17 cellular contexts compared by ENCODE assay signal in the genomic region with DNA sequence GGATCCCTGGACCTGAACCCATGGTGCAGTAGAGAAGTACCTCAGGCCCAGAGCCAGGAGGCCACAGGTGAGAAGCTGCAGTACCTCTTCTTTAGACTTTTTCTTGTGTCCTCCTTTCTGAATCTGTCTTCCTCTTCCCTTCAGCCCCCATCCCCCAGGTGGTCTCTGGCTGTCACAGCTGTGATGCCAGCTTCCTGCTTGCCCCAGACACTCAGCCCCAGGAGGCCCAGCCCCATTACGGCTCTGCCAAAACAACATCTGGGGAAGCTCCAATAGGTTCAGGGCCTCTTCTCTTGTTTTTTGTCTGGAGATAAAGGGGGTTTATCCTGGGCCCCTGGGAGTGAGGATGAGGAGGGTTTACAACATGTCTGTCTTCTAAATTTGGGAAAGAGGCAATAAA. TPM values are rescaled to one million over a fixed set of nuclear protein-coding genes. Genes with fewer than 3 reads are reported as not detected.
DNase-seq lines count a peak whose midpoint lies in the region; TF ChIP-seq lines count a peak whose summit lies in the region.
"Had no signal": no experiment of that assay in that cellular context is flagged by ENCODE, and none has a peak within 500 bp of the region (broad histone marks: within the 10 kb centered on the region; RNA-seq: fewer than 3 reads in every experiment).

No MANE protein-coding gene starts in this region.

- intact Hi-C loops in CD14-positive monocyte (cut with micrococcal nuclease): no loop called here

- no peak overlapping the region for H2BK120ac ChIP-seq in mesenchymal stem cell (ENCODE audit: low read depth, low read length)

- WGBS in mesenchymal stem cell: 88% methylated on average over 1 of the region's 1 CpG

- H3K4me1 Mint-ChIP-seq in CD8-positive, alpha-beta memory T cell: peaks cover 18 to 33% (median 31%) of the 10 kb centered on the region in 3 donors
- peaks cover 64% of the 10 kb centered on the region for H3K4me1 Mint-ChIP-seq in activated naive CD8-positive, alpha-beta T cell (ENCODE audit: low read depth)
- peaks cover 40% of the 10 kb centered on the region for H3K4me1 Mint-ChIP-seq in CD14-positive monocyte

- no peaks in the 10 kb centered on the region for H3K9me3 ChIP-seq in CD8-positive, alpha-beta memory T cell (ENCODE audit: low read length)
- H3K9me3 ChIP-seq in KOPT-K1 (ENCODE audit: insufficient read depth, low read length, poor library complexity, severe bottlenecking): no peaks in the 10 kb centered on the region
- H3K9me3 ChIP-seq in neutrophil: no peaks in the 10 kb centered on the region
- H3K9me3 ChIP-seq in mesenchymal stem cell (ENCODE audit: control insufficient read depth, low read length): no peaks in the 10 kb centered on the region

- no peak overlapping the region for H2AK5ac ChIP-seq in mesenchymal stem cell (ENCODE audit: low read length, severe bottlenecking)

- POLR2A ChIA-PET in CD8-positive, alpha-beta memory T cell (lab: Charles Lee): interaction anchor here (0.8 kb wide), 1 partner anchor 23 kb away, joined by 3 read pairs; no protein-coding TSS in a partner anchor

- peaks cover 22% of the 10 kb centered on the region for H3K4me1 ChIP-seq in CD8-positive, alpha-beta memory T cell (ENCODE audit: insufficient read depth, low read length)
- H3K4me1 ChIP-seq in neutrophil (ENCODE audit: control insufficient read depth in 1 of 2, insufficient read depth in 1 of 2, low read depth in 1 of 2, low read length in 1 of 2) (peaks cover 35 to 36% of the 10 kb centered on the region in 2 experiments), mesenchymal stem cell (ENCODE audit: control insufficient read depth, insufficient read depth, low read depth, low read length) (peaks cover 4% of the 10 kb centered on the region)

- H3K23ac ChIP-seq in mesenchymal stem cell (ENCODE audit: low read length in 2 of 2): no peak overlapping the region

- no peak overlapping the region for H3K4me3 Mint-ChIP-seq in CD8-positive, alpha-beta memory T cell
- H3K4me3 Mint-ChIP-seq in activated naive CD8-positive, alpha-beta T cell: no peak overlapping the region
- no peak overlapping the region for H3K4me3 Mint-ChIP-seq in CD14-positive monocyte
- H3K4me3 Mint-ChIP-seq: T-helper 1 cell treated with Interleukin-12 subunit alpha and Interleukin-12 subunit beta and Interleukin-4 antibody, amounts not matched to agents 30 μg/mL and 1 μg/mL, for 36 hours had no signal

- H3K36me3 Mint-ChIP-seq in CD8-positive, alpha-beta memory T cell: no peaks in the 10 kb centered on the region
- H3K36me3 Mint-ChIP-seq in activated naive CD8-positive, alpha-beta T cell: no peaks in the 10 kb centered on the region
- peaks cover 4 to 5% of the 10 kb centered on the region in 2 donors for H3K36me3 Mint-ChIP-seq in CD14-positive monocyte

- H2BK12ac ChIP-seq in mesenchymal stem cell (ENCODE audit: low read length in 2 of 2): no peak overlapping the region

- H3K27ac Mint-ChIP-seq in CD8-positive, alpha-beta memory T cell: peak overlapping the region in 7 of 8 donors; percentile 40 to 100 (median 76)
- peak overlapping the region; percentile 83 for H3K27ac Mint-ChIP-seq in activated naive CD8-positive, alpha-beta T cell
- H3K27ac Mint-ChIP-seq in CD14-positive monocyte: peak overlapping the region in 2 of 7 donors; percentile 20 to 60
- H3K27ac Mint-ChIP-seq: T-helper 1 cell treated with Interleukin-12 subunit alpha and Interleukin-12 subunit beta and Interleukin-4 antibody, amounts not matched to agents 30 μg/mL and 1 μg/mL, for 36 hours had no signal

- CTCF ChIA-PET in CD8-positive, alpha-beta memory T cell (lab: Charles Lee): interaction anchor here (2.5 to 30.7 kb wide), 4 partner anchors 10 to 44 kb away, joined by 6 to 775 read pairs (median 126); a partner anchor contains a TSS

- H3K18ac ChIP-seq in mesenchymal stem cell (ENCODE audit: low read depth in 1 of 2, low read length in 2 of 2): no peak overlapping the region

- H3K14ac ChIP-seq in mesenchymal stem cell (ENCODE audit: low read length in 2 of 2): no peak overlapping the region

- no peak overlapping the region for H3K4me2 ChIP-seq in mesenchymal stem cell (ENCODE audit: low read length, poor library complexity, severe bottlenecking)

- no peaks in the 10 kb centered on the region for H3K9me3 Mint-ChIP-seq in CD8-positive, alpha-beta memory T cell
- H3K9me3 Mint-ChIP-seq in activated naive CD8-positive, alpha-beta T cell (ENCODE audit: low read depth): no peaks in the 10 kb centered on the region
- peaks cover 0 to 4% (median 0%) of the 10 kb centered on the region in 7 donors for H3K9me3 Mint-ChIP-seq in CD14-positive monocyte
- H3K9me3 Mint-ChIP-seq: T-helper 1 cell treated with Interleukin-12 subunit alpha and Interleukin-12 subunit beta and Interleukin-4 antibody, amounts not matched to agents 30 μg/mL and 1 μg/mL, for 36 hours had no signal

- H4K8ac ChIP-seq in mesenchymal stem cell (ENCODE audit: low read length): no peak overlapping the region

- no peak overlapping the region for H4K91ac ChIP-seq in mesenchymal stem cell (ENCODE audit: low read length)

- no peaks in the 10 kb centered on the region for H3K27me3 ChIP-seq in CD8-positive, alpha-beta memory T cell (ENCODE audit: insufficient read depth, low read length, poor library complexity, severe bottlenecking)
- H3K27me3 ChIP-seq in neutrophil (no peaks in the 10 kb centered on the region), mesenchymal stem cell (ENCODE audit: control insufficient read depth in 1 of 2, insufficient read depth in 1 of 2, low read length in 2 of 2) (peaks cover 20 to 33% of the 10 kb centered on the region in 2 experiments)
- H3K27me3 ChIP-seq: cardiac muscle cell had no signal

- H3K4me3 ChIP-seq in CD8-positive, alpha-beta memory T cell (ENCODE audit: low read length): no peak overlapping the region
- H3K4me3 ChIP-seq in neutrophil (ENCODE audit: low read depth in 1 of 2, low read length in 1 of 2) (no peak overlapping the region), mesenchymal stem cell (ENCODE audit: insufficient read depth in 1 of 2, low read depth in 1 of 2, low read length in 2 of 2) (no peak overlapping the region)
- H3K4me3 ChIP-seq: cardiac muscle cell had no signal

- H3K79me1 ChIP-seq in mesenchymal stem cell (replicated peaks; ENCODE audit: low read length, poor library complexity, severe bottlenecking): no peaks in the 10 kb centered on the region

- H3K4ac ChIP-seq in mesenchymal stem cell (ENCODE audit: low read depth in 1 of 2, low read length in 2 of 2): no peak overlapping the region

- H2AFZ ChIP-seq in mesenchymal stem cell (ENCODE audit: low read depth, low read length): no peak overlapping the region

- H3K36me3 ChIP-seq in CD8-positive, alpha-beta memory T cell (ENCODE audit: insufficient read depth, low read length): no peaks in the 10 kb centered on the region
- H3K36me3 ChIP-seq in KOPT-K1 (ENCODE audit: insufficient read depth, low read length) (no peaks in the 10 kb centered on the region), neutrophil (no peaks in the 10 kb centered on the region), mesenchymal stem cell (ENCODE audit: control insufficient read depth in 1 of 2, insufficient read depth in 2 of 2, low read depth in 1 of 2, low read length in 2 of 2) (no peaks in the 10 kb centered on the region)
- H3K36me3 ChIP-seq: cardiac muscle cell had no signal

- H2BK5ac ChIP-seq in mesenchymal stem cell (ENCODE audit: low read depth, low read length, poor library complexity, severe bottlenecking): no peak overlapping the region

- H3K27me3 Mint-ChIP-seq in CD8-positive, alpha-beta memory T cell: peaks cover 0 to 4% of the 10 kb centered on the region in 2 donors
- H3K27me3 Mint-ChIP-seq in activated naive CD8-positive, alpha-beta T cell: no peaks in the 10 kb centered on the region
- H3K27me3 Mint-ChIP-seq in CD14-positive monocyte (ENCODE audit: low read depth in 3 of 3): peaks cover 0 to 7% (median 0%) of the 10 kb centered on the region in 3 donors

- peak in 1 of 5 donors; percentile 64 for DNase-seq in CD8-positive, alpha-beta memory T cell
- DNase-seq in activated T-cell treated with anti-CD3 and anti-CD28 coated beads for 4 hours (no peak), CD14-positive monocyte (ENCODE audit: low spot score) (no peak), mesenchymal stem cell (no peak)
- DNase-seq: activated CD4-positive, CD25-positive, alpha-beta regulatory T cell treated with anti-CD3 and anti-CD28 coated beads, Interleukin-2, amount 50 U/mL, for 72 hours; effector memory CD4-positive, alpha-beta T cell; GDM1; HCEC 1CT; hypothalamus; MV-4-11; RPMI8226 had no signal

- H3K27ac ChIP-seq in CD8-positive, alpha-beta memory T cell (ENCODE audit: low read depth, low read length): no peak overlapping the region
- peak overlapping the region; percentile 57 for H3K27ac ChIP-seq in KOPT-K1 (ENCODE audit: low read depth, low read length, poor library complexity, severe bottlenecking)
- H3K27ac ChIP-seq in neutrophil: peak overlapping the region; percentile 61
- no peak overlapping the region for H3K27ac ChIP-seq in mesenchymal stem cell (ENCODE audit: low read length, poor library complexity, severe bottlenecking)
- H3K27ac ChIP-seq: C4-2B, cardiac muscle cell had no signal

- no peak overlapping the region for H3K9ac ChIP-seq in mesenchymal stem cell (ENCODE audit: low read length)

- H2BK15ac ChIP-seq in mesenchymal stem cell (ENCODE audit: low read depth, poor library complexity, severe bottlenecking): no peak overlapping the region

- no peak for TF ChIP-seq CTCF in neutrophil (IDR thresholded peaks at IDR 0.05)
- TF ChIP-seq CTCF in CD14-positive monocyte (IDR thresholded peaks at IDR 0.05): no peak

RNA-seq across cellular contexts. Expression of a gene that starts 9.5 kb away (rescaled TPM):
- total RNA-seq in CD8-positive, alpha-beta memory T cell: 100 to 1,000 TPM in 1 of 2 experiments, 10 to 100 TPM in 1; 97.8 to 102 TPM
- polyA plus RNA-seq in CD8-positive, alpha-beta memory T cell: 138 TPM
- 100 to 1,000 TPM; 293 to 483 TPM for polyA plus RNA-seq in CD14-positive monocyte
- 23.3 TPM for polyA plus RNA-seq in mesenchymal stem cell (2013, experiment 1 of 2)
- 22.9 TPM for polyA plus RNA-seq in mesenchymal stem cell (2013, experiment 2 of 2)

RNA-seq across cellular contexts. Expression of a gene that starts 55.1 kb away (rescaled TPM):
- 1 to 10 TPM in 1 of 2 experiments, under 1 TPM in 1; 0.51 to 1.2 TPM for total RNA-seq in CD8-positive, alpha-beta memory T cell
- not detected for polyA plus RNA-seq in CD8-positive, alpha-beta memory T cell
- polyA plus RNA-seq in CD14-positive monocyte: not detected
- polyA plus RNA-seq in mesenchymal stem cell (2013, experiment 1 of 2): 1.3 TPM
- 1.4 TPM for polyA plus RNA-seq in mesenchymal stem cell (2013, experiment 2 of 2)

Comparison
In these comparisons a context has a peak if more than half of its experiments do, and no peak if none do; other contexts are left out.
1. H3K27ac ChIP-seq: peak in KOPT-K1 (single experiment) and neutrophil (single experiment); none in CD8-positive, alpha-beta memory T cell (single experiment) and mesenchymal stem cell (single experiment).